Comparison of ENCODE assay signal across 13 cellular contexts in genomic region chr9:93886911-93887310, GRCh38.
"Had no signal": no experiment of that assay in that cellular context is flagged by ENCODE, and none has a peak within 500 bp of the region (broad histone marks: within the 10 kb centered on the region; RNA-seq: fewer than 3 reads in every experiment).

No MANE protein-coding gene starts in this region.

- H3K27me3 ChIP-seq: thyroid gland, vagina had no signal

- H3K4me1 Mint-ChIP-seq: activated naive CD4-positive, alpha-beta T cell treated with anti-CD3 and anti-CD28 coated beads, Interleukin-2, amount 10 ng/mL, durations not matched to agents 7 days and 5 days; nephron; stimulated activated naive B cell treated with anti-CD40 and anti-IgM and Interleukin-4, amounts not matched to agents 10 μg/mL and 1 μg/mL and 100 μg/mL, for 72 hours had no signal

- H3K36me3 Mint-ChIP-seq: activated naive CD4-positive, alpha-beta T cell treated with anti-CD3 and anti-CD28 coated beads, Interleukin-2, amount 10 ng/mL, durations not matched to agents 7 days and 5 days; stimulated activated naive B cell treated with anti-CD40 and anti-IgM and Interleukin-4, amounts not matched to agents 10 μg/mL and 1 μg/mL and 100 μg/mL, for 72 hours had no signal

- H3K36me3 ChIP-seq: thyroid gland, vagina had no signal

- H3K9me3 ChIP-seq: thyroid gland, vagina had no signal

- H3K9me3 Mint-ChIP-seq: activated T-helper 1 cell treated with anti-CD3 and anti-CD28 coated beads, Interleukin-12 subunit alpha, Interleukin-12 subunit beta, Interleukin-2, Interleukin-4 antibody, amounts not matched to agents 30 ng/mL and 10 ng/mL and 1 ng/mL, durations not matched to agents 14 hours and 24 hours and 36 hours had no signal

- H3K27ac Mint-ChIP-seq: activated naive CD4-positive, alpha-beta T cell treated with anti-CD3 and anti-CD28 coated beads, Interleukin-2, amount 10 ng/mL, durations not matched to agents 7 days and 5 days; activated T-helper 1 cell treated with anti-CD3 and anti-CD28 coated beads, Interleukin-12 subunit alpha, Interleukin-12 subunit beta, Interleukin-2, Interleukin-4 antibody, amounts not matched to agents 30 ng/mL and 10 ng/mL and 1 ng/mL, durations not matched to agents 14 hours and 24 hours and 36 hours; nephron; progenitor cell of endocrine pancreas; stimulated activated naive B cell treated with anti-CD40 and anti-IgM and Interleukin-4, amounts not matched to agents 10 μg/mL and 1 μg/mL and 100 μg/mL, for 72 hours had no signal

- ATAC-seq: right cardiac atrium; stimulated activated naive B cell treated with anti-CD40 and anti-IgM and Interleukin-4, amounts not matched to agents 10 μg/mL and 1 μg/mL and 100 μg/mL, for 72 hours had no signal

- H3K4me1 ChIP-seq: thyroid gland, vagina had no signal

- H3K4me3 ChIP-seq: skin epidermis, thyroid gland, vagina had no signal

- DNase-seq: activated CD4-positive, alpha-beta T cell treated with anti-CD3 and anti-CD28 coated beads, Interleukin-2, amount 50 U/mL, for 48 hours; activated naive CD4-positive, alpha-beta T cell treated with anti-CD3 and anti-CD28 coated beads, Interleukin-2, amount 10 ng/mL, durations not matched to agents 7 days and 5 days; hypothalamus; right cardiac atrium; stimulated activated CD4-positive, alpha-beta T cell treated with anti-CD3 and anti-CD28 coated beads, Interleukin-15, amount 100 ng/mL, for 24 hours; stimulated activated CD4-positive, alpha-beta T cell treated with anti-CD3 and anti-CD28 coated beads, Interleukin-4, amount 100 ng/mL, for 1 hour; stimulated activated naive B cell treated with anti-CD40 and anti-IgM and Interleukin-4, amounts not matched to agents 10 μg/mL and 1 μg/mL and 100 μg/mL, for 72 hours; thyroid gland had no signal

- H3K4me3 Mint-ChIP-seq: activated naive CD4-positive, alpha-beta T cell treated with anti-CD3 and anti-CD28 coated beads, Interleukin-2, amount 10 ng/mL, durations not matched to agents 7 days and 5 days; activated T-helper 1 cell treated with anti-CD3 and anti-CD28 coated beads, Interleukin-12 subunit alpha, Interleukin-12 subunit beta, Interleukin-2, Interleukin-4 antibody, amounts not matched to agents 30 ng/mL and 10 ng/mL and 1 ng/mL, durations not matched to agents 14 hours and 24 hours and 36 hours; nephron; stimulated activated naive B cell treated with anti-CD40 and anti-IgM and Interleukin-4, amounts not matched to agents 10 μg/mL and 1 μg/mL and 100 μg/mL, for 72 hours had no signal

- H3K27ac ChIP-seq: skin epidermis, thyroid gland, vagina had no signal
